ENCODE assay signal across 8 cellular contexts in genomic region chr14:24051789-24052655, GRCh38. TPM values are rescaled to one million over a fixed set of nuclear protein-coding genes. Genes with fewer than 3 reads are reported as not detected.
DNase-seq lines count a peak whose midpoint lies in the region; ATAC-seq, FAIRE-seq and TF ChIP-seq lines count a peak whose summit lies in the region.

A gene with protein sequence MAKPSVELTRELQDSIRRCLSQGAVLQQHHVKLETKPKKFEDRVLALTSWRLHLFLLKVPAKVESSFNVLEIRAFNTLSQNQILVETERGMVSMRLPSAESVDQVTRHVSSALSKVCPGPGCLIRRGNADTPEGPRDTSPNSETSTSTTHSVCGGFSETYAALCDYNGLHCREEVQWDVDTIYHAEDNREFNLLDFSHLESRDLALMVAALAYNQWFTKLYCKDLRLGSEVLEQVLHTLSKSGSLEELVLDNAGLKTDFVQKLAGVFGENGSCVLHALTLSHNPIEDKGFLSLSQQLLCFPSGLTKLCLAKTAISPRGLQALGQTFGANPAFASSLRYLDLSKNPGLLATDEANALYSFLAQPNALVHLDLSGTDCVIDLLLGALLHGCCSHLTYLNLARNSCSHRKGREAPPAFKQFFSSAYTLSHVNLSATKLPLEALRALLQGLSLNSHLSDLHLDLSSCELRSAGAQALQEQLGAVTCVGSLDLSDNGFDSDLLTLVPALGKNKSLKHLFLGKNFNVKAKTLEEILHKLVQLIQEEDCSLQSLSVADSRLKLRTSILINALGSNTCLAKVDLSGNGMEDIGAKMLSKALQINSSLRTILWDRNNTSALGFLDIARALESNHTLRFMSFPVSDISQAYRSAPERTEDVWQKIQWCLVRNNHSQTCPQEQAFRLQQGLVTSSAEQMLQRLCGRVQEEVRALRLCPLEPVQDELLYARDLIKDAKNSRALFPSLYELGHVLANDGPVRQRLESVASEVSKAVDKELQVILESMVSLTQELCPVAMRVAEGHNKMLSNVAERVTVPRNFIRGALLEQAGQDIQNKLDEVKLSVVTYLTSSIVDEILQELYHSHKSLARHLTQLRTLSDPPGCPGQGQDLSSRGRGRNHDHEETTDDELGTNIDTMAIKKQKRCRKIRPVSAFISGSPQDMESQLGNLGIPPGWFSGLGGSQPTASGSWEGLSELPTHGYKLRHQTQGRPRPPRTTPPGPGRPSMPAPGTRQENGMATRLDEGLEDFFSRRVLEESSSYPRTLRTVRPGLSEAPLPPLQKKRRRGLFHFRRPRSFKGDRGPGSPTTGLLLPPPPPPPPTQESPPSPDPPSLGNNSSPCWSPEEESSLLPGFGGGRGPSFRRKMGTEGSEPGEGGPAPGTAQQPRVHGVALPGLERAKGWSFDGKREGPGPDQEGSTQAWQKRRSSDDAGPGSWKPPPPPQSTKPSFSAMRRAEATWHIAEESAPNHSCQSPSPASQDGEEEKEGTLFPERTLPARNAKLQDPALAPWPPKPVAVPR (N-terminal part only) (plus strand): TSS chr14:24052009. CDS start chr14:24052154, 145 bp downstream.

- peaks cover 0 to 10% (median 5%) of the 10 kb centered on the region in 4 experiments; a peak in 5 of 7 replicates for H3K4me1 ChIP-seq in H1 (replicated peaks in 1 of 4; ENCODE audit: control insufficient read depth in 3 of 4, insufficient read depth in 4 of 4, low read length in 3 of 4)
- H3K4me1 ChIP-seq in mesendoderm (ENCODE audit: control insufficient read depth, low read depth, low read length), result no peaks in the 10 kb centered on the region

- peak; percentile 12 to 25 for DNase-seq in AML-193 (lab: John Stamatoyannopoulos, UW)
- DNase-seq in NCI-H524 treated with DMSO at 0.1 percent for 48 hours (lab: John Stamatoyannopoulos, UW), result peak; percentile 31
- peak; percentile 73 for DNase-seq in activated CD8-positive, alpha-beta T cell treated with anti-CD3 and anti-CD28 coated beads, Interleukin-2, amount 10 ng/mL, durations not matched to agents 7 days and 5 days
- peak in 1 of 2 experiments; percentile 89 for DNase-seq in H1 (ENCODE audit: low read depth in 1 of 2, low spot score in 2 of 2)
- peak; percentile 75 for DNase-seq in mesendoderm
- DNase-seq in stimulated activated CD8-positive, alpha-beta memory T cell treated with anti-CD3 and anti-CD28 coated beads, Interleukin-2, amount 100 ng/mL, for 48 hours (ENCODE audit: low read depth in 2 of 2), result peak; percentile 40 to 51

- H2AK5ac ChIP-seq in H1 (ENCODE audit: low read depth, low read length) (peak within 1 kb of the TSS; percentile 24; the same call in 1 of the 2 replicates), mesendoderm (ENCODE audit: low read length) (no peak within 1 kb of the TSS)

- peaks cover 0 to 2% of the 10 kb centered on the region in 2 experiments for H4K20me1 ChIP-seq in H1 (replicated peaks in 1 of 2; ENCODE audit: control insufficient read depth in 1 of 2, insufficient read depth in 2 of 2, low read length in 2 of 2)

- H2BK15ac ChIP-seq in H1 (ENCODE audit: low read length), result no peak within 1 kb of the TSS
- no peak within 1 kb of the TSS for H2BK15ac ChIP-seq in mesendoderm (replicated peaks; ENCODE audit: low read depth)

- no peak for TF ChIP-seq CTCF in H1 (IDR thresholded peaks at IDR 0.05; ENCODE audit: control extremely low read depth in 1 of 3, insufficient read depth in 1 of 3, low read depth in 1 of 3, low read length in 3 of 3)

- H3K14ac ChIP-seq in H1 (ENCODE audit: insufficient read length), result no peak within 1 kb of the TSS

- peak within 1 kb of the TSS; percentile 60; the same call in 1 of the 2 replicates for H2BK5ac ChIP-seq in H1 (ENCODE audit: low read depth, low read length)
- no peak within 1 kb of the TSS for H2BK5ac ChIP-seq in mesendoderm (ENCODE audit: low read length)

- ATAC-seq in GM18873 (IDR thresholded peaks at IDR 0.05; ENCODE audit: low FRiP score, unreplicated experiment) (peak; percentile 52), HG03139 (IDR thresholded peaks at IDR 0.05; ENCODE audit: unreplicated experiment) (peak; percentile 54)
- peak; percentile 85 for ATAC-seq in activated CD8-positive, alpha-beta T cell treated with anti-CD3 and anti-CD28 coated beads, Interleukin-2, amount 10 ng/mL, durations not matched to agents 7 days and 5 days

- peak in 1 of 2 experiments; percentile 25; a peak in 1 of 3 replicates for TF ChIP-seq EP300 in H1 (IDR thresholded peaks at IDR 0.05; ENCODE audit: borderline replicate concordance in 1 of 2, low read depth in 2 of 2, low read length in 2 of 2)

- peak within 1 kb of the TSS; percentile 33 for H2BK120ac ChIP-seq in H1 (replicated peaks; ENCODE audit: low read depth, low read length)
- no peak within 1 kb of the TSS for H2BK120ac ChIP-seq in mesendoderm (ENCODE audit: low read depth, low read length)

- 2% methylated on average over 73 of the region's 92 CpGs; no CpG with 5 or more reads in 1 of the 2 experiments for WGBS in H1 (ENCODE audit: extremely low coverage in 1 of 2, insufficient coverage in 1 of 2, insufficient read length in 1 of 2, insufficient replicate concordance in 2 of 2, low coverage in 1 of 2, low lambda C conversion rate in 2 of 2, missing lambda C conversion rate in 1 of 2), 2 experiments
- no CpG with 5 or more reads among the region's 92 CpGs for WGBS in mesendoderm (ENCODE audit: extremely low coverage, insufficient coverage, low lambda C conversion rate)

- peak within 1 kb of the TSS; percentile 56 to 82 (median 80) for H3K4me3 ChIP-seq in H1 (ENCODE audit: extremely low read depth in 1 of 4, insufficient read depth in 2 of 4, low read depth in 3 of 4, low read length in 4 of 4)
- H3K4me3 ChIP-seq in mesendoderm (ENCODE audit: low read length), result peak within 1 kb of the TSS; percentile 26

- H3K27ac Mint-ChIP-seq in activated CD8-positive, alpha-beta T cell treated with anti-CD3 and anti-CD28 coated beads, Interleukin-2, amount 10 ng/mL, durations not matched to agents 7 days and 5 days, result peak within 1 kb of the TSS; percentile 70

- TF ChIP-seq RAD21 in H1 (IDR thresholded peaks at IDR 0.05 in 1 of 2, conservative IDR thresholded peaks at IDR 0.05 in 1 of 2; ENCODE audit: low read depth in 2 of 2, low read length in 2 of 2), result no peak

- H3K23me2 ChIP-seq in H1 (ENCODE audit: low read depth, low read length), result peaks cover 9% of the 10 kb centered on the region

- no peak; a peak in 2 of 3 replicates for TF ChIP-seq POLR2A in H1 (IDR thresholded peaks at IDR 0.05; ENCODE audit: control extremely low read depth in 1 of 2, low read depth in 2 of 2, low read length in 2 of 2)

- H3K79me1 ChIP-seq in H1 (ENCODE audit: low read depth, low read length) (no peaks in the 10 kb centered on the region), mesendoderm (ENCODE audit: low read length) (no peaks in the 10 kb centered on the region)

- peak within 1 kb of the TSS; percentile 71 for H3K18ac ChIP-seq in H1 (ENCODE audit: extremely low read depth, low read length)
- H3K18ac ChIP-seq in mesendoderm (ENCODE audit: low read length), result peak within 1 kb of the TSS; percentile 46

- H3K36me3 Mint-ChIP-seq in activated CD8-positive, alpha-beta T cell treated with anti-CD3 and anti-CD28 coated beads, Interleukin-2, amount 10 ng/mL, durations not matched to agents 7 days and 5 days (ENCODE audit: low read depth), result no peaks in the 10 kb centered on the region

- no peak for FAIRE-seq in H1 (lab: Jason Lieb, UNC)

- peaks cover 26% of the 10 kb centered on the region for H3K4me1 Mint-ChIP-seq in activated CD8-positive, alpha-beta T cell treated with anti-CD3 and anti-CD28 coated beads, Interleukin-2, amount 10 ng/mL, durations not matched to agents 7 days and 5 days (ENCODE audit: low read depth)

- H4K91ac ChIP-seq in H1 (replicated peaks; ENCODE audit: insufficient read length, low read length), result peak within 1 kb of the TSS; percentile 80

- H2AFZ ChIP-seq in H1 (ENCODE audit: low read length), result peak within 1 kb of the TSS; percentile 65; the same call in 1 of the 2 replicates

- H3K56ac ChIP-seq in H1 (replicated peaks; ENCODE audit: insufficient read length, low read depth, low read length) (peak within 1 kb of the TSS; percentile 59), mesendoderm (ENCODE audit: low read length) (peak within 1 kb of the TSS; percentile 79)

- H3K27me3 Mint-ChIP-seq in activated CD8-positive, alpha-beta T cell treated with anti-CD3 and anti-CD28 coated beads, Interleukin-2, amount 10 ng/mL, durations not matched to agents 7 days and 5 days (ENCODE audit: low read depth), result peaks cover 36% of the 10 kb centered on the region

- H4K8ac ChIP-seq in H1 (ENCODE audit: extremely low read depth, insufficient read depth, low read length) (peak within 1 kb of the TSS; percentile 97), mesendoderm (ENCODE audit: low read depth, low read length) (no peak within 1 kb of the TSS)

- peak within 1 kb of the TSS; percentile 78 for H3K4ac ChIP-seq in H1 (replicated peaks; ENCODE audit: insufficient read length, low read depth, low read length)
- H3K4ac ChIP-seq in mesendoderm (ENCODE audit: low read depth, low read length), result peak within 1 kb of the TSS; percentile 23

- H3K79me2 ChIP-seq in H1 (ENCODE audit: control insufficient read depth in 1 of 2, insufficient read depth in 2 of 2, low read length in 2 of 2) (no peaks in the 10 kb centered on the region), mesendoderm (ENCODE audit: control insufficient read depth, insufficient read depth, low read length) (no peaks in the 10 kb centered on the region)

- POLR2A ChIA-PET in activated CD8-positive, alpha-beta T cell treated with anti-CD3 and anti-CD28 coated beads, Interleukin-2, amount 10 ng/mL, durations not matched to agents 7 days and 5 days (lab: Charles Lee), result interaction anchor here (1.0 to 2.0 kb wide), 6 partner anchors 29 to 84 kb away, joined by 3 to 11 read pairs (median 4); partner anchors contain the start of genes DCAF11, NRL, PCK2 and PSME1
- POLR2A ChIA-PET in H1 (lab: Charles Lee; ENCODE audit: partially characterized antibody), result interaction anchor here (0.6 to 8.0 kb wide), 18 partner anchors 9 to 473 kb away, joined by 3 to 57 read pairs (median 4); partner anchors contain the start of genes DCAF11, EMC9, JPH4 and NRL

- CTCF ChIA-PET in activated CD8-positive, alpha-beta T cell treated with anti-CD3 and anti-CD28 coated beads, Interleukin-2, amount 10 ng/mL, durations not matched to agents 7 days and 5 days (lab: Charles Lee), result interaction anchor here (0.5 to 3.6 kb wide), 12 partner anchors 8 to 110 kb away, joined by 3 to 28 read pairs (median 4); partner anchors contain the start of gene IRF9
- CTCF ChIA-PET in H1 (lab: Charles Lee; ENCODE audit: partially characterized antibody), result interaction anchor here (0.6 to 9.6 kb wide), 11 partner anchors 10 to 337 kb away, joined by 3 to 234 read pairs (median 4); partner anchors contain the start of gene PCK2

- H3K23ac ChIP-seq in H1 (ENCODE audit: insufficient read length) (no peak within 1 kb of the TSS), mesendoderm (ENCODE audit: low read length) (no peak within 1 kb of the TSS)

- H3K27ac ChIP-seq in H1 (ENCODE audit: low read depth, low read length) (no peak within 1 kb of the TSS), mesendoderm (ENCODE audit: low read depth, low read length) (no peak within 1 kb of the TSS)

- H2BK20ac ChIP-seq in H1 (ENCODE audit: low read length), result no peak within 1 kb of the TSS

- H2BK12ac ChIP-seq in H1 (ENCODE audit: low read depth, low read length), result 0 out of 2 replicates have a peak within 1 kb of the TSS, but pooled peaks have one; percentile 50

- H3K27me3 ChIP-seq in H1 (replicated peaks in 1 of 4; ENCODE audit: control insufficient read depth in 3 of 4, extremely low read depth in 1 of 4, insufficient read depth in 3 of 4, low read length in 3 of 4) (no peaks in the 10 kb centered on the region; a peak in 1 of 7 replicates), mesendoderm (ENCODE audit: insufficient read depth, low read length, poor library complexity) (no peaks in the 10 kb centered on the region)

- peak within 1 kb of the TSS; percentile 38 to 65 (median 55) for H3K9ac ChIP-seq in H1 (replicated peaks in 1 of 4; ENCODE audit: extremely low read depth in 1 of 4, low read depth in 3 of 4, low read length in 3 of 4)
- H3K9ac ChIP-seq in mesendoderm (ENCODE audit: low read length), result peak within 1 kb of the TSS; percentile 46

- H3K36me3 ChIP-seq in H1 (ENCODE audit: control insufficient read depth in 2 of 4, insufficient read depth in 4 of 4, low read length in 3 of 4), result no peaks in the 10 kb centered on the region; a peak in 1 of 8 replicates
- no peaks in the 10 kb centered on the region for H3K36me3 ChIP-seq in mesendoderm (ENCODE audit: control insufficient read depth, insufficient read depth, low read length)

- no peaks in the 10 kb centered on the region for H3K9me3 ChIP-seq in H1 (ENCODE audit: insufficient read depth in 2 of 2, low read depth in 1 of 2, low read length in 1 of 2)

- H4K5ac ChIP-seq in H1 (ENCODE audit: insufficient read length, low read depth, low read length), result peak within 1 kb of the TSS; percentile 91
- H4K5ac ChIP-seq in mesendoderm (ENCODE audit: low read length), result no peak within 1 kb of the TSS

- H3K4me2 ChIP-seq in H1 (ENCODE audit: insufficient read depth in 1 of 2, low read depth in 2 of 2, low read length in 2 of 2) (peak within 1 kb of the TSS; percentile 89 to 99), mesendoderm (ENCODE audit: low read length) (peak within 1 kb of the TSS; percentile 75)

- H3K9me3 Mint-ChIP-seq in activated CD8-positive, alpha-beta T cell treated with anti-CD3 and anti-CD28 coated beads, Interleukin-2, amount 10 ng/mL, durations not matched to agents 7 days and 5 days (ENCODE audit: insufficient read depth), result no peaks in the 10 kb centered on the region

- peak within 1 kb of the TSS; percentile 70 for H3K4me3 Mint-ChIP-seq in activated CD8-positive, alpha-beta T cell treated with anti-CD3 and anti-CD28 coated beads, Interleukin-2, amount 10 ng/mL, durations not matched to agents 7 days and 5 days

RNA-seq across cellular contexts. Expression of the gene that starts here (rescaled TPM):
- total RNA-seq in activated CD8-positive, alpha-beta T cell treated with anti-CD3 and anti-CD28 coated beads, Interleukin-2, amount 10 ng/mL, durations not matched to agents 7 days and 5 days, result under 1 TPM; 0.86 to 0.95 TPM
- total RNA-seq in H1 (2021; fragmentation: NEBNext Ultra II Directional; extraction: Animal tissue kit (Norgen Biotek cat#: 25700)), result 8.5 and 9.0 TPM in 2 replicates
- 6.0 and 7.8 TPM in 2 replicates for polyA plus RNA-seq in H1 (2011; rRNA removed)
- polyA plus RNA-seq in H1 (2011; cell fraction: cytosol; rRNA removed), result 6.2 TPM
- polyA plus RNA-seq in H1 (2011; cell fraction: nucleus; rRNA removed), result 66.0 TPM
- 8.3 to 9.7 TPM (median 9.4 TPM) in 4 replicates for polyA plus RNA-seq in H1 (2012, experiment 1 of 2)
- polyA plus RNA-seq in H1 (2012, experiment 2 of 2), result 4.6 TPM
- 4.0 TPM for polyA plus RNA-seq in H1 (2013, experiment 1 of 2)
- 3.4 TPM for polyA plus RNA-seq in H1 (2013, experiment 2 of 2)
- 9.5 and 11.4 TPM in 2 replicates for polyA minus RNA-seq in H1 (2011; rRNA and poly(A)+ RNA removed)
- 3.9 TPM for polyA minus RNA-seq in H1 (2011; cell fraction: cytosol; rRNA and poly(A)+ RNA removed)
- 17.4 TPM for polyA minus RNA-seq in H1 (2011; cell fraction: nucleus; rRNA and poly(A)+ RNA removed)
- 2.2 TPM for polyA plus RNA-seq in mesendoderm (2013, experiment 1 of 2)
- polyA plus RNA-seq in mesendoderm (2013, experiment 2 of 2), result 2.3 TPM

Comparison
In these comparisons a context has a peak if more than half of its experiments do, and no peak if none do; other contexts are left out.
1. Peak in DNase-seq and ATAC-seq in activated CD8-positive, alpha-beta T cell treated with anti-CD3 and anti-CD28 coated beads, Interleukin-2, amount 10 ng/mL, durations not matched to agents 7 days and 5 days; RNA of the gene not detected or under 1 TPM.